In the genomic region with DNA sequence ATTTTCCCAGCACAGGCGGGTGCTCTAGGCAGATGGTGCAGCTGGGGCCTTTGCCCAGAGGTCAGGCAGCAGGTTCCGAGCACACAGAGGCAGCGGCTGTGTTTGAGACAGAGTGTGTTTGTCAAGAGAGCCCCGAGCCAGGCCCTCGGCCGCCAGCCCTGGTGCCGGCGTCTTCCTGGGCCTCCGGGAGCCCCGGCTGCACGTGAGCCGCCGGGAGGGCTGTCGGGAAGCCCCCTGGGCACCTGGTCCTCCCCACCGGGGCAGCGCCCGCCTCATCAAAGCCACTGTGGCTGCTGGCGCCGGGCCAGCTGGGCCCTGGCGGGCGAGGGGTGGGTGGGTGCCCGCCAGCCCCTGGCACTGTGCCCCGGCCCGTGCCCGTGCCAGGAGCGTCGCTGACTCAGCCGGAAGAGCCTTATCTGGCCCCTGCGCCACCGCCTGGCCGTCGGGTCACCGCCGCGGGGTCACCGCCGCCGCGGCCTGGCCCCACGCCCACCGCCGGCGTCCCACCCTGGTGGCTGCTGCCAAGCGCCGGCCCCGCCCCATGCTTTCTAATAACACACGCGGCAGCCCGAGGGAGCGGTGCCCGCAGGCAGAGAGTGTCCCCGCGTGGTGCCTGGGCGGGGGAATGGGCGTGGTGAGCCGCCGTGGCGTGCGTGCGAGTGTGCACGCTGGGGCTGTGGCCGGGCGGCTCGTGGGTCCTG, we compare ENCODE assay signal across 8 cellular contexts. TPM values are rescaled to one million over a fixed set of nuclear protein-coding genes. Genes with fewer than 3 reads are reported as not detected.
DNase-seq lines count a peak whose midpoint lies in the region; ATAC-seq and TF ChIP-seq lines count a peak whose summit lies in the region.

No MANE protein-coding gene starts in this region.

- peak overlapping the region; percentile 84 for H3K4me3 Mint-ChIP-seq in memory B cell
- peak overlapping the region; percentile 78 for H3K4me3 Mint-ChIP-seq in stimulated activated memory B cell treated with anti-CD40 and anti-IgM and Interleukin-4, amounts not matched to agents 10 μg/mL and 1 μg/mL and 100 μg/mL, for 72 hours

- peak overlapping the region; percentile 74 for H3K27ac Mint-ChIP-seq in memory B cell
- peak overlapping the region; percentile 92 for H3K27ac Mint-ChIP-seq in stimulated activated memory B cell treated with anti-CD40 and anti-IgM and Interleukin-4, amounts not matched to agents 10 μg/mL and 1 μg/mL and 100 μg/mL, for 72 hours

- ATAC-seq in memory B cell (ENCODE audit: low read depth) (peak; percentile 70), HG03280 (IDR thresholded peaks at IDR 0.05; ENCODE audit: unreplicated experiment) (no peak)
- ATAC-seq in stimulated activated memory B cell treated with anti-CD40 and anti-IgM and Interleukin-4, amounts not matched to agents 10 μg/mL and 1 μg/mL and 100 μg/mL, for 72 hours: peak; percentile 76

- peak; percentile 78; the same call in 1 of the 2 replicates for TF ChIP-seq EP300 in Ishikawa (IDR thresholded peaks at IDR 0.05; ENCODE audit: borderline replicate concordance)

- peak; percentile 24 for TF ChIP-seq CTCF in GM10266 (IDR thresholded peaks at IDR 0.05; ENCODE audit: control insufficient read depth, insufficient read depth, low read depth, missing control alignments)

- no peaks in the 10 kb centered on the region for H3K27me3 Mint-ChIP-seq in memory B cell
- H3K27me3 Mint-ChIP-seq in stimulated activated memory B cell treated with anti-CD40 and anti-IgM and Interleukin-4, amounts not matched to agents 10 μg/mL and 1 μg/mL and 100 μg/mL, for 72 hours: no peaks in the 10 kb centered on the region

- peaks cover 7% of the 10 kb centered on the region for H3K36me3 Mint-ChIP-seq in memory B cell
- H3K36me3 Mint-ChIP-seq in stimulated activated memory B cell treated with anti-CD40 and anti-IgM and Interleukin-4, amounts not matched to agents 10 μg/mL and 1 μg/mL and 100 μg/mL, for 72 hours: peaks cover 72% of the 10 kb centered on the region

- no peak for TF ChIP-seq RAD21 in Ishikawa (IDR thresholded peaks at IDR 0.05; ENCODE audit: low read depth)

- no peaks in the 10 kb centered on the region for H3K9me3 Mint-ChIP-seq in memory B cell
- no peaks in the 10 kb centered on the region for H3K9me3 Mint-ChIP-seq in stimulated activated memory B cell treated with anti-CD40 and anti-IgM and Interleukin-4, amounts not matched to agents 10 μg/mL and 1 μg/mL and 100 μg/mL, for 72 hours

- H3K4me1 Mint-ChIP-seq in memory B cell: peaks cover 30% of the 10 kb centered on the region
- peaks cover 61% of the 10 kb centered on the region for H3K4me1 Mint-ChIP-seq in stimulated activated memory B cell treated with anti-CD40 and anti-IgM and Interleukin-4, amounts not matched to agents 10 μg/mL and 1 μg/mL and 100 μg/mL, for 72 hours

- DNase-seq in GM10266 (ENCODE audit: extremely low spot score) (no peak), cerebellum (ENCODE audit: low spot score) (peak; percentile 51), memory B cell (ENCODE audit: low spot score in 2 of 2) (peak; percentile 46 to 60), NCI-H82 treated with DMSO at 0.1 percent for 48 hours (lab: John Stamatoyannopoulos, UW; ENCODE audit: unreplicated experiment) (no peak)
- DNase-seq in activated CD4-positive, CD25-positive, alpha-beta regulatory T cell treated with anti-CD3 and anti-CD28 coated beads, Interleukin-2, amount 50 U/mL, for 16 hours (ENCODE audit: low read depth, low spot score): peak; percentile 42

TF ChIP-seq in Ishikawa, 13 proteins besides CTCF, POLR2A, EP300 and RAD21:
- TF ChIP-seq, protein P1, sequence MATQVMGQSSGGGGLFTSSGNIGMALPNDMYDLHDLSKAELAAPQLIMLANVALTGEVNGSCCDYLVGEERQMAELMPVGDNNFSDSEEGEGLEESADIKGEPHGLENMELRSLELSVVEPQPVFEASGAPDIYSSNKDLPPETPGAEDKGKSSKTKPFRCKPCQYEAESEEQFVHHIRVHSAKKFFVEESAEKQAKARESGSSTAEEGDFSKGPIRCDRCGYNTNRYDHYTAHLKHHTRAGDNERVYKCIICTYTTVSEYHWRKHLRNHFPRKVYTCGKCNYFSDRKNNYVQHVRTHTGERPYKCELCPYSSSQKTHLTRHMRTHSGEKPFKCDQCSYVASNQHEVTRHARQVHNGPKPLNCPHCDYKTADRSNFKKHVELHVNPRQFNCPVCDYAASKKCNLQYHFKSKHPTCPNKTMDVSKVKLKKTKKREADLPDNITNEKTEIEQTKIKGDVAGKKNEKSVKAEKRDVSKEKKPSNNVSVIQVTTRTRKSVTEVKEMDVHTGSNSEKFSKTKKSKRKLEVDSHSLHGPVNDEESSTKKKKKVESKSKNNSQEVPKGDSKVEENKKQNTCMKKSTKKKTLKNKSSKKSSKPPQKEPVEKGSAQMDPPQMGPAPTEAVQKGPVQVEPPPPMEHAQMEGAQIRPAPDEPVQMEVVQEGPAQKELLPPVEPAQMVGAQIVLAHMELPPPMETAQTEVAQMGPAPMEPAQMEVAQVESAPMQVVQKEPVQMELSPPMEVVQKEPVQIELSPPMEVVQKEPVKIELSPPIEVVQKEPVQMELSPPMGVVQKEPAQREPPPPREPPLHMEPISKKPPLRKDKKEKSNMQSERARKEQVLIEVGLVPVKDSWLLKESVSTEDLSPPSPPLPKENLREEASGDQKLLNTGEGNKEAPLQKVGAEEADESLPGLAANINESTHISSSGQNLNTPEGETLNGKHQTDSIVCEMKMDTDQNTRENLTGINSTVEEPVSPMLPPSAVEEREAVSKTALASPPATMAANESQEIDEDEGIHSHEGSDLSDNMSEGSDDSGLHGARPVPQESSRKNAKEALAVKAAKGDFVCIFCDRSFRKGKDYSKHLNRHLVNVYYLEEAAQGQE (IDR thresholded peaks at IDR 0.05; ENCODE audit: low read depth): no peak
- TF ChIP-seq YY1 (IDR thresholded peaks at IDR 0.05; ENCODE audit: low read depth) (no peak), FOXM1 (IDR thresholded peaks at IDR 0.05; ENCODE audit: borderline replicate concordance, low read depth) (no peak), EGR1 (IDR thresholded peaks at IDR 0.05) (no peak), TAF1 (IDR thresholded peaks at IDR 0.05; ENCODE audit: low read depth) (no peak), CREB1 (IDR thresholded peaks at IDR 0.05; ENCODE audit: low read depth) (no peak), TEAD4 (IDR thresholded peaks at IDR 0.05) (peak; percentile 11; the same call in 1 of the 2 replicates), NFIC (IDR thresholded peaks at IDR 0.05) (peak; percentile 99), TCF12 (IDR thresholded peaks at IDR 0.05; ENCODE audit: low read depth) (peak; percentile 91), ZBTB7A (IDR thresholded peaks at IDR 0.05; ENCODE audit: low read depth) (peak; percentile 71; the same call in 1 of the 2 replicates), CEBPB (IDR thresholded peaks at IDR 0.05) (no peak; the same call in 1 of the 2 replicates)
- TF ChIP-seq, protein P2, sequence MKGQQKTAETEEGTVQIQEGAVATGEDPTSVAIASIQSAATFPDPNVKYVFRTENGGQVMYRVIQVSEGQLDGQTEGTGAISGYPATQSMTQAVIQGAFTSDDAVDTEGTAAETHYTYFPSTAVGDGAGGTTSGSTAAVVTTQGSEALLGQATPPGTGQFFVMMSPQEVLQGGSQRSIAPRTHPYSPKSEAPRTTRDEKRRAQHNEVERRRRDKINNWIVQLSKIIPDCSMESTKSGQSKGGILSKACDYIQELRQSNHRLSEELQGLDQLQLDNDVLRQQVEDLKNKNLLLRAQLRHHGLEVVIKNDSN (IDR thresholded peaks at IDR 0.05): no peak
- TF ChIP-seq, protein P3, sequence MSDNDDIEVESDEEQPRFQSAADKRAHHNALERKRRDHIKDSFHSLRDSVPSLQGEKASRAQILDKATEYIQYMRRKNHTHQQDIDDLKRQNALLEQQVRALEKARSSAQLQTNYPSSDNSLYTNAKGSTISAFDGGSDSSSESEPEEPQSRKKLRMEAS (IDR thresholded peaks at IDR 0.05): peak; percentile 73
TF ChIP-seq in Ishikawa: peak in this region for 5.

RNA-seq across cellular contexts. Expression of a gene that starts 14.9 kb away (rescaled TPM):
- total RNA-seq in cerebellum: 7.7 TPM

RNA-seq across cellular contexts. Expression of a gene that starts 23.6 kb away (rescaled TPM):
- total RNA-seq in cerebellum: 0.36 TPM

RNA-seq across cellular contexts. Expression of a gene that starts 27.7 kb away (rescaled TPM):
- 19.0 TPM for total RNA-seq in cerebellum

RNA-seq across cellular contexts. Expression of a gene that starts 43.4 kb away (rescaled TPM):
- total RNA-seq in cerebellum: 30.9 TPM

RNA-seq across cellular contexts. Expression of a gene that starts 47.5 kb away (rescaled TPM):
- total RNA-seq in cerebellum: not detected

Comparison
In these comparisons a context has a peak if more than half of its experiments do, and no peak if none do; other contexts are left out.
1. DNase-seq: peak in activated CD4-positive, CD25-positive, alpha-beta regulatory T cell treated with anti-CD3 and anti-CD28 coated beads, Interleukin-2, amount 50 U/mL, for 16 hours (single experiment), cerebellum (single experiment) and memory B cell (2 of 2); none in GM10266 (single experiment) and NCI-H82 treated with DMSO at 0.1 percent for 48 hours (single experiment).